Comparison of ENCODE assay signal across 15 cellular contexts in the genomic region with DNA sequence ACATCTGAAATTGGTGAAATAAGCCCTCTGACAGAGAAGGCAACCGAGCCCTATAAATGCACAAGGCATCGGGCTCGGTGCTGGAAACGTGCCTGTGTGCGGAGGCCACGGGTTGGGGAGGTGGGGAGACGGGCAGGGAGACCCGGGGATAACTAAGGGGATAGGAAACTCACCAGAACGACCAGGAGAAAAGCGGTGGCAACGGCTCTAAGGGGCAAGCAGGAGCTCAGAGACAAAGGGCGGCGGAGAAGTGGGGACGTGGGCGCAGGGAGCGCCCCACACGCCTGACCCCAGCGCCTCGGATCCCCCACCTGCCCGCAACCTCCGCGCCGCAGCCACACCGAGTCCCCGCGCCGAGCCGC. TPM values are rescaled to one million over a fixed set of nuclear protein-coding genes. Genes with fewer than 3 reads are reported as not detected.
DNase-seq lines count a peak whose midpoint lies in the region; ATAC-seq and TF ChIP-seq lines count a peak whose summit lies in the region.
"Had no signal": no experiment of that assay in that cellular context is flagged by ENCODE, and none has a peak within 500 bp of the region (broad histone marks: within the 10 kb centered on the region; RNA-seq: fewer than 3 reads in every experiment).

No MANE protein-coding gene starts in this region.

- no peak overlapping the region for H2AFZ ChIP-seq in smooth muscle cell (ENCODE audit: low read depth)

- in situ Hi-C loops in HAP-1 (cut with MboI; ENCODE audit: low sequenced_read_pairs), result no loop called here

- H3K4me3 ChIP-seq in HAP-1, result peak overlapping the region; percentile 41
- H3K4me3 ChIP-seq in smooth muscle cell, result peak overlapping the region; percentile 44

- TF ChIP-seq CTCF in brain (conservative IDR thresholded peaks at IDR 0.05), result no peak
- no peak for TF ChIP-seq CTCF in smooth muscle cell (IDR thresholded peaks at IDR 0.05; ENCODE audit: borderline replicate concordance, insufficient read depth, poor library complexity, severe bottlenecking)

- 1% methylated on average over 27 of the region's 28 CpGs for WGBS in smooth muscle cell (ENCODE audit: low lambda C conversion rate)

- H3K36me3 Mint-ChIP-seq in brain, result peaks cover 8% of the 10 kb centered on the region
- H3K36me3 Mint-ChIP-seq: CD4-positive, alpha-beta memory T cell had no signal

- no peaks in the 10 kb centered on the region for H4K20me1 ChIP-seq in smooth muscle cell (ENCODE audit: low read depth)

- peak overlapping the region; percentile 78 for H3K4me2 ChIP-seq in smooth muscle cell

- peaks cover 24% of the 10 kb centered on the region for H3K4me1 Mint-ChIP-seq in brain

- ATAC-seq in GM21447 (IDR thresholded peaks at IDR 0.05; ENCODE audit: unreplicated experiment) (no peak), SK-N-SH treated with all-trans-retinoic acid at 6 μM for 48 hours (no peak)
- ATAC-seq: right cardiac atrium had no signal

- H3K36me3 ChIP-seq in HAP-1 (replicated peaks) (no peaks in the 10 kb centered on the region), smooth muscle cell (ENCODE audit: low read depth) (no peaks in the 10 kb centered on the region)

- no peaks in the 10 kb centered on the region for H3K9me3 ChIP-seq in HAP-1
- H3K9me3 ChIP-seq in smooth muscle cell (replicated peaks; ENCODE audit: low read depth), result no peaks in the 10 kb centered on the region

- H3K27ac Mint-ChIP-seq in brain, result peak overlapping the region; percentile 18 to 79 (median 61)
- H3K27ac Mint-ChIP-seq: CD4-positive, alpha-beta memory T cell; T-helper 2 cell treated with Interferon-gamma antibody and Interleukin-4, amounts not matched to agents 5 μg/mL and 100 μg/mL, for 36 hours had no signal

- no peaks in the 10 kb centered on the region for H3K79me2 ChIP-seq in smooth muscle cell (ENCODE audit: low read depth)

- H3K9me3 Mint-ChIP-seq in brain, result no peaks in the 10 kb centered on the region
- H3K9me3 Mint-ChIP-seq: CD4-positive, alpha-beta memory T cell; T-helper 2 cell treated with Interferon-gamma antibody and Interleukin-4, amounts not matched to agents 5 μg/mL and 100 μg/mL, for 36 hours had no signal

- no peaks in the 10 kb centered on the region for H3F3A ChIP-seq in smooth muscle cell (ENCODE audit: low read depth)

- H3K27me3 Mint-ChIP-seq in brain, result peaks cover 31% of the 10 kb centered on the region

- DNase-seq in HAP-1 (ENCODE audit: low spot score in 2 of 2) (peak; percentile 7 to 52), inferior parietal cortex (ENCODE audit: extremely low spot score) (peak; percentile 1), smooth muscle cell (lab: John Stamatoyannopoulos, UW; ENCODE audit: unreplicated experiment) (no peak)
- no peak for DNase-seq in activated CD8-positive, alpha-beta memory T cell treated with anti-CD3 and anti-CD28 coated beads, Interleukin-2, amount 50 U/mL, for 4 hours
- DNase-seq: activated effector memory CD4-positive, alpha-beta T cell treated with anti-CD3 and anti-CD28 coated beads, Interleukin-2, amount 50 U/mL, for 16 hours; CD4-positive, alpha-beta memory T cell; NCI-H524 treated with DMSO at 0.1 percent for 48 hours; right cardiac atrium had no signal

- H3K4me1 ChIP-seq in HAP-1, result peaks cover 4% of the 10 kb centered on the region; the same call in 1 of the 2 replicates
- no peaks in the 10 kb centered on the region for H3K4me1 ChIP-seq in smooth muscle cell (ENCODE audit: low read depth)

- no peak overlapping the region for H3K27ac ChIP-seq in smooth muscle cell (ENCODE audit: low read depth)

- peak overlapping the region; percentile 82 to 89 (median 83) for H3K4me3 Mint-ChIP-seq in brain
- H3K4me3 Mint-ChIP-seq: T-helper 2 cell treated with Interferon-gamma antibody and Interleukin-4, amounts not matched to agents 5 μg/mL and 100 μg/mL, for 36 hours had no signal

- H3K27me3 ChIP-seq in HAP-1 (ENCODE audit: low read depth), result no peaks in the 10 kb centered on the region
- H3K27me3 ChIP-seq in smooth muscle cell (ENCODE audit: low read depth), result peaks cover 39% of the 10 kb centered on the region

- no peak overlapping the region for H3K9ac ChIP-seq in smooth muscle cell (ENCODE audit: low read depth)

TF ChIP-seq in SK-N-SH treated with all-trans-retinoic acid at 6 μM for 48 hours, 23 proteins besides CTCF, POLR2A, EP300 and RAD21:
- TF ChIP-seq, protein P1, sequence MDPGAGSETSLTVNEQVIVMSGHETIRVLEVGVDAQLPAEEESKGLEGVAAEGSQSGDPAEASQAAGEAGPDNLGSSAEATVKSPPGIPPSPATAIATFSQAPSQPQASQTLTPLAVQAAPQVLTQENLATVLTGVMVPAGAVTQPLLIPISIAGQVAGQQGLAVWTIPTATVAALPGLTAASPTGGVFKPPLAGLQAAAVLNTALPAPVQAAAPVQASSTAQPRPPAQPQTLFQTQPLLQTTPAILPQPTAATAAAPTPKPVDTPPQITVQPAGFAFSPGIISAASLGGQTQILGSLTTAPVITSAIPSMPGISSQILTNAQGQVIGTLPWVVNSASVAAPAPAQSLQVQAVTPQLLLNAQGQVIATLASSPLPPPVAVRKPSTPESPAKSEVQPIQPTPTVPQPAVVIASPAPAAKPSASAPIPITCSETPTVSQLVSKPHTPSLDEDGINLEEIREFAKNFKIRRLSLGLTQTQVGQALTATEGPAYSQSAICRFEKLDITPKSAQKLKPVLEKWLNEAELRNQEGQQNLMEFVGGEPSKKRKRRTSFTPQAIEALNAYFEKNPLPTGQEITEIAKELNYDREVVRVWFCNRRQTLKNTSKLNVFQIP (CRISPR knock-in tag; IDR thresholded peaks at IDR 0.05; ENCODE audit: borderline replicate concordance, low read depth), result no peak
- TF ChIP-seq ZNF8 (CRISPR knock-in tag; IDR thresholded peaks at IDR 0.05) (no peak), TOX (CRISPR knock-in tag; IDR thresholded peaks at IDR 0.05; ENCODE audit: borderline replicate concordance) (no peak), PPARA (CRISPR knock-in tag; IDR thresholded peaks at IDR 0.05; ENCODE audit: borderline replicate concordance) (no peak), ARNTL (CRISPR knock-in tag; IDR thresholded peaks at IDR 0.05; ENCODE audit: borderline replicate concordance, low read depth) (no peak), OSR1 (CRISPR knock-in tag; IDR thresholded peaks at IDR 0.05) (no peak), TCF4 (CRISPR knock-in tag; IDR thresholded peaks at IDR 0.05; ENCODE audit: borderline replicate concordance) (no peak), SNAI2 (CRISPR knock-in tag; IDR thresholded peaks at IDR 0.05) (no peak), ZNF70 (CRISPR knock-in tag; IDR thresholded peaks at IDR 0.05) (no peak), ZNF565 (CRISPR knock-in tag; conservative IDR thresholded peaks at IDR 0.05; ENCODE audit: low read depth) (no peak)
- TF ChIP-seq, protein P2, sequence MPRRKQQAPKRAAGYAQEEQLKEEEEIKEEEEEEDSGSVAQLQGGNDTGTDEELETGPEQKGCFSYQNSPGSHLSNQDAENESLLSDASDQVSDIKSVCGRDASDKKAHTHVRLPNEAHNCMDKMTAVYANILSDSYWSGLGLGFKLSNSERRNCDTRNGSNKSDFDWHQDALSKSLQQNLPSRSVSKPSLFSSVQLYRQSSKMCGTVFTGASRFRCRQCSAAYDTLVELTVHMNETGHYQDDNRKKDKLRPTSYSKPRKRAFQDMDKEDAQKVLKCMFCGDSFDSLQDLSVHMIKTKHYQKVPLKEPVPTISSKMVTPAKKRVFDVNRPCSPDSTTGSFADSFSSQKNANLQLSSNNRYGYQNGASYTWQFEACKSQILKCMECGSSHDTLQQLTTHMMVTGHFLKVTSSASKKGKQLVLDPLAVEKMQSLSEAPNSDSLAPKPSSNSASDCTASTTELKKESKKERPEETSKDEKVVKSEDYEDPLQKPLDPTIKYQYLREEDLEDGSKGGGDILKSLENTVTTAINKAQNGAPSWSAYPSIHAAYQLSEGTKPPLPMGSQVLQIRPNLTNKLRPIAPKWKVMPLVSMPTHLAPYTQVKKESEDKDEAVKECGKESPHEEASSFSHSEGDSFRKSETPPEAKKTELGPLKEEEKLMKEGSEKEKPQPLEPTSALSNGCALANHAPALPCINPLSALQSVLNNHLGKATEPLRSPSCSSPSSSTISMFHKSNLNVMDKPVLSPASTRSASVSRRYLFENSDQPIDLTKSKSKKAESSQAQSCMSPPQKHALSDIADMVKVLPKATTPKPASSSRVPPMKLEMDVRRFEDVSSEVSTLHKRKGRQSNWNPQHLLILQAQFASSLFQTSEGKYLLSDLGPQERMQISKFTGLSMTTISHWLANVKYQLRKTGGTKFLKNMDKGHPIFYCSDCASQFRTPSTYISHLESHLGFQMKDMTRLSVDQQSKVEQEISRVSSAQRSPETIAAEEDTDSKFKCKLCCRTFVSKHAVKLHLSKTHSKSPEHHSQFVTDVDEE (CRISPR knock-in tag; IDR thresholded peaks at IDR 0.05), result no peak
- TF ChIP-seq, protein P3, sequence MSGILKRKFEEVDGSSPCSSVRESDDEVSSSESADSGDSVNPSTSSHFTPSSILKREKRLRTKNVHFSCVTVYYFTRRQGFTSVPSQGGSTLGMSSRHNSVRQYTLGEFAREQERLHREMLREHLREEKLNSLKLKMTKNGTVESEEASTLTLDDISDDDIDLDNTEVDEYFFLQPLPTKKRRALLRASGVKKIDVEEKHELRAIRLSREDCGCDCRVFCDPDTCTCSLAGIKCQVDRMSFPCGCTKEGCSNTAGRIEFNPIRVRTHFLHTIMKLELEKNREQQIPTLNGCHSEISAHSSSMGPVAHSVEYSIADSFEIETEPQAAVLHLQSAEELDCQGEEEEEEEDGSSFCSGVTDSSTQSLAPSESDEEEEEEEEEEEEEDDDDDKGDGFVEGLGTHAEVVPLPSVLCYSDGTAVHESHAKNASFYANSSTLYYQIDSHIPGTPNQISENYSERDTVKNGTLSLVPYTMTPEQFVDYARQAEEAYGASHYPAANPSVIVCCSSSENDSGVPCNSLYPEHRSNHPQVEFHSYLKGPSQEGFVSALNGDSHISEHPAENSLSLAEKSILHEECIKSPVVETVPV (CRISPR knock-in tag; IDR thresholded peaks at IDR 0.05), result no peak

RNA-seq across cellular contexts. Expression of gene SLC1A6, which starts 0.5 kb away (rescaled TPM):
- polyA plus RNA-seq in brain (ENCODE audit: insufficient read depth, low read depth, low replicate concordance), result 2.5 TPM
- total RNA-seq in smooth muscle cell, result 16.2 and 20.9 TPM in 2 replicates
- polyA plus RNA-seq in smooth muscle cell, result 2.4 and 35.9 TPM in 2 replicates
- total RNA-seq: bronchial epithelial cell; CD4-positive, alpha-beta memory T cell; right cardiac atrium; subcutaneous adipose tissue had no signal
- polyA plus RNA-seq: CD4-positive, alpha-beta memory T cell; right cardiac atrium had no signal

RNA-seq across cellular contexts. Expression of gene OR7C2, which starts 37.8 kb away (rescaled TPM):
- polyA plus RNA-seq in brain (ENCODE audit: insufficient read depth, low read depth, low replicate concordance), result not detected
- not detected in 2 replicates for total RNA-seq in smooth muscle cell
- not detected in 2 replicates for polyA plus RNA-seq in smooth muscle cell
- total RNA-seq: bronchial epithelial cell; CD4-positive, alpha-beta memory T cell; right cardiac atrium; subcutaneous adipose tissue had no signal
- polyA plus RNA-seq: CD4-positive, alpha-beta memory T cell; esophagus; right cardiac atrium had no signal

Comparison
In these comparisons a context has a peak if more than half of its experiments do, and no peak if none do; other contexts are left out.
1. DNase-seq: peak in HAP-1 (2 of 2) and inferior parietal cortex (single experiment); none in smooth muscle cell (single experiment) and activated CD8-positive, alpha-beta memory T cell treated with anti-CD3 and anti-CD28 coated beads, Interleukin-2, amount 50 U/mL, for 4 hours (single experiment).